10 cellular contexts compared by ENCODE assay signal in genomic region chr20:54017846-54018245, GRCh38. TPM values are rescaled to one million over a fixed set of nuclear protein-coding genes. Genes with fewer than 3 reads are reported as not detected.
DNase-seq lines count a peak whose midpoint lies in the region; ATAC-seq lines count a peak whose summit lies in the region.
"Had no signal": no experiment of that assay in that cellular context is flagged by ENCODE, and none has a peak within 500 bp of the region (broad histone marks: within the 10 kb centered on the region; RNA-seq: fewer than 3 reads in every experiment).

No MANE protein-coding gene starts in this region.

- in situ Hi-C loops in G401 (cut with HindIII; ENCODE audit: low sequenced_read_pairs): no loop called here

- peak overlapping the region; percentile 45; the same call in 1 of the 2 replicates for H3K4me3 ChIP-seq in GM08714 (ENCODE audit: low read length)
- H3K4me3 ChIP-seq: skin epidermis had no signal

- DNase-seq in OCI-M1 (lab: John Stamatoyannopoulos, UW) (peak; percentile 39), caudate nucleus (lab: John Stamatoyannopoulos, UW) (no peak), 8988T (no peak), G401 (ENCODE audit: low spot score) (no peak), NCI-H2196 treated with DMSO at 0.1 percent for 48 hours (lab: John Stamatoyannopoulos, UW; ENCODE audit: unreplicated experiment) (no peak)
- DNase-seq: cortex of kidney had no signal

- ATAC-seq in GM19395 (IDR thresholded peaks at IDR 0.05; ENCODE audit: unreplicated experiment) (peak; percentile 94), HG03045 (IDR thresholded peaks at IDR 0.05; ENCODE audit: unreplicated experiment) (peak; percentile 82)

- H3K27ac ChIP-seq in caudate nucleus (ENCODE audit: low read depth, low read length): no peak overlapping the region

RNA-seq across cellular contexts. Expression of gene BCAS1, which starts 52.5 kb away (rescaled TPM):
- total RNA-seq in G401 (2014; rRNA removed; shearing (Covaris generic)): under 0.01 TPM in 1 of 2 replicates, not detected in the other
